1 cellular context compared by ENCODE assay signal in the genomic region with DNA sequence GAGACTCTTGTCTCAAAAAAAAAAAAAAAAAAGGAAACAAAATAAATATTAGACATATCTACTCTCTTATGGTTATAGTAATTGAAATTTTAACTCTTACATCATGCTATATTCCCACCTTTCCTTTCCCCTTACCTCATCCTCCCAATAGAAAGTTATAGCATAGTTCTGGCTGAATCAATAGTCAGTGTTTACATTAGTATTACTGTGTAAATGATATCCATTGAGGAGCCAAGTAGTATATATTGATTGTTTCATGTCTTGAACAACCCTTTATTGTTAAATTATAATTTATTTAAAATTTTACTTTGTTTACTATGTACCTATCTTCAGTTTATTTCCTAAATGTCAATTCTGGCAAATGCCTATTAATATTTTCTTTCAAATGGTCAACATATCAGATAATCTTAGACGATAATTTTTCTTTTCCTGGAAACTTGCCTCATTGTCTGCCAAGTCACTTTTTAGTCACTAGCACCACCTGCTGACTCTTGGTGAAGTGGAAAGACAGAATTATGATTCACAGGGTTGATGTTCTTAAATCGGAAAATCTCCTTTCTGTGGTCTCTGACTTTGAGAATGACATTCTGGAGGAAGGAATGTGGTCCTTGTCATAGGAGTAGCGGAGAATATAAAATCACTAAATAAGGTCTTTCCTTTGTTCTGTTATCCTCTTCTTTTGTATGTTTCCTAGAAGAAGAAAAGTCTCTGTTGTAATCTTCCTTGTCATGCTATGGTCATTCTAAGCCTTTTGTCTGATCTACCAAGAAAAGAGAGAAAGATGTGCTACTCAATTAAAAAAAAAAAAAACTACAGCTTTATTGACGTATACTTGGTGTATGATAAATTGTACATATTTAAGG.
TF ChIP-seq lines count a peak whose summit lies in the region.

No MANE protein-coding gene starts in this region.

TF ChIP-seq in IMR-90, 13 proteins besides CTCF, POLR2A, EP300 and RAD21:
- TF ChIP-seq, protein P1, sequence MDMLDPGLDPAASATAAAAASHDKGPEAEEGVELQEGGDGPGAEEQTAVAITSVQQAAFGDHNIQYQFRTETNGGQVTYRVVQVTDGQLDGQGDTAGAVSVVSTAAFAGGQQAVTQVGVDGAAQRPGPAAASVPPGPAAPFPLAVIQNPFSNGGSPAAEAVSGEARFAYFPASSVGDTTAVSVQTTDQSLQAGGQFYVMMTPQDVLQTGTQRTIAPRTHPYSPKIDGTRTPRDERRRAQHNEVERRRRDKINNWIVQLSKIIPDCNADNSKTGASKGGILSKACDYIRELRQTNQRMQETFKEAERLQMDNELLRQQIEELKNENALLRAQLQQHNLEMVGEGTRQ (IDR thresholded peaks at IDR 0.05; ENCODE audit: low read depth, low read length) = no peak
- TF ChIP-seq SMC3 (IDR thresholded peaks at IDR 0.05; ENCODE audit: low read depth, low read length) = peak; percentile 80
